ENCODE assay signal across 13 cellular contexts in genomic region chr16:3640207-3640606, GRCh38.
"Had no signal": no experiment of that assay in that cellular context is flagged by ENCODE, and none has a peak within 500 bp of the region (broad histone marks: within the 10 kb centered on the region; RNA-seq: fewer than 3 reads in every experiment).

No MANE protein-coding gene starts in this region.

- H3K27me3 ChIP-seq: tibial nerve had no signal

- H3K27ac ChIP-seq: skin epidermis, tibial nerve had no signal

- H3K9me3 ChIP-seq: tibial nerve had no signal

- H3K27ac Mint-ChIP-seq: activated naive CD4-positive, alpha-beta T cell treated with anti-CD3 and anti-CD28 coated beads, Interleukin-2, amount 50 U/mL, for 72 hours; memory B cell; stimulated activated naive B cell treated with anti-CD40 and anti-IgM and Interleukin-4, amounts not matched to agents 10 μg/mL and 1 μg/mL and 100 μg/mL, for 72 hours; T-helper 1 cell treated with Interleukin-12 subunit alpha and Interleukin-12 subunit beta and Interleukin-4 antibody, amounts not matched to agents 30 μg/mL and 1 μg/mL, for 36 hours had no signal

- H3K9me3 Mint-ChIP-seq: activated naive CD4-positive, alpha-beta T cell treated with anti-CD3 and anti-CD28 coated beads, Interleukin-2, amount 50 U/mL, for 72 hours; activated T-cell treated with anti-CD3 and anti-CD28 coated beads, Interleukin-2, amount 50 U/mL, for 4 hours; memory B cell; T-helper 1 cell treated with Interleukin-12 subunit alpha and Interleukin-12 subunit beta and Interleukin-4 antibody, amounts not matched to agents 30 μg/mL and 1 μg/mL, for 36 hours had no signal

- DNase-seq: activated CD4-positive, alpha-beta T cell treated with anti-CD3 and anti-CD28 coated beads, Interleukin-2, amount 50 U/mL, for 4 hours; activated CD4-positive, CD25-positive, alpha-beta regulatory T cell; activated effector memory CD4-positive, alpha-beta T cell treated with anti-CD3 and anti-CD28 coated beads, Interleukin-2, amount 50 U/mL, for 16 hours; activated T-cell treated with anti-CD3 and anti-CD28 coated beads, Interleukin-2, amount 50 U/mL, for 4 hours; amygdala; stimulated activated naive B cell treated with anti-CD40 and anti-IgM and Interleukin-4, amounts not matched to agents 10 μg/mL and 1 μg/mL and 100 μg/mL, for 72 hours had no signal

- ATAC-seq: activated naive CD4-positive, alpha-beta T cell treated with anti-CD3 and anti-CD28 coated beads, Interleukin-2, amount 50 U/mL, for 72 hours; activated T-cell treated with anti-CD3 and anti-CD28 coated beads, Interleukin-2, amount 50 U/mL, for 4 hours; esophagus mucosa; stimulated activated naive B cell treated with anti-CD40 and anti-IgM and Interleukin-4, amounts not matched to agents 10 μg/mL and 1 μg/mL and 100 μg/mL, for 72 hours had no signal

- H3K4me3 ChIP-seq: skin epidermis, tibial nerve had no signal

- H3K27me3 Mint-ChIP-seq: memory B cell; stimulated activated naive B cell treated with anti-CD40 and anti-IgM and Interleukin-4, amounts not matched to agents 10 μg/mL and 1 μg/mL and 100 μg/mL, for 72 hours had no signal

- H3K4me3 Mint-ChIP-seq: activated T-cell treated with anti-CD3 and anti-CD28 coated beads, Interleukin-2, amount 50 U/mL, for 4 hours; brain; memory B cell; stimulated activated naive B cell treated with anti-CD40 and anti-IgM and Interleukin-4, amounts not matched to agents 10 μg/mL and 1 μg/mL and 100 μg/mL, for 72 hours; T-helper 1 cell treated with Interleukin-12 subunit alpha and Interleukin-12 subunit beta and Interleukin-4 antibody, amounts not matched to agents 30 μg/mL and 1 μg/mL, for 36 hours had no signal
